ENCODE assay signal across 10 cellular contexts in the genomic region with DNA sequence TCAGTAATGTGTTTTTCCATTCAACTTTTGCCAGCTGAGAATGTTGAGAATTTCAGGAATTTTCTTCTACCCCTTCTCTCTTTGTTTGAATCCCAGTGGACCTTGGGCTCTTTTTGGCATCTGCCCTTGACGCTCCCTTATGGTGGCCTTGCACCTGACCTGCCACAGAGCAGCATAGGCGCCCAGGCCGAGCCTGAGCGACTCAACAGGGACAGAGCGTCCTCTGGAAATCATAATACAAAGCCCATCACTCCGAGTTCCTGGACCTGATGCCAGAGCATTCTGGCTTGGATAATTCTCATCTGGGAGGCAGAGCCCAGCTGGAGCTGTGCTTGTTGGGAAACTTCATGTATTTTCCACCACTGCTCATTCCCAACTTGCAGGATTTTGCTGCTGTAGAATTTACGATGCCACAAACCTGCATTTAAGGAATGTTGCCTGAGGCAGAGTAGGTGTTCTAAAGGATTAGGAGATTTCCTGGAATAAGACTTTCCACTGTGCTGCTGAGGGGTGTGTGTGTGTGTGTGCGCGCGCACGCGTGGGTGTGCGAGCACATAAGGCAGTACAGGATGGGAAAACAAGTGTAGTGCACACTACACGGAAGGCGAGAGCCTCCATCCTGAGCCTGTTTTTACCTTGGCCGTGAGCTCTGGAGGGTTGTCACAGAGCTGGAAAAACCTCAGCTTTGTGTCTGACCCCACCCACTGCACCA.
A peak's percentile ranks its signal among the peaks of the same experiment; 100 is the strongest.
DNase-seq lines count a peak whose midpoint lies in the region; TF ChIP-seq lines count a peak whose summit lies in the region.
"Had no signal": no experiment of that assay in that cellular context is flagged by ENCODE, and none has a peak within 500 bp of the region (broad histone marks: within the 10 kb centered on the region; RNA-seq: fewer than 3 reads in every experiment).

No MANE protein-coding gene starts in this region.

- peak; percentile 17 for DNase-seq in G401 (ENCODE audit: low spot score)
- DNase-seq in breast epithelium (ENCODE audit: low spot score in 2 of 2): peak in 1 of 2 donors; percentile 68
- peak; percentile 91 for DNase-seq in renal cortical epithelial cell (ENCODE audit: low read depth)
- DNase-seq in MG63: no peak
- no peak for DNase-seq in NCI-H748 treated with DMSO at 0.1 percent for 48 hours (lab: John Stamatoyannopoulos, UW)
- DNase-seq in ecto neural progenitor cell (ENCODE audit: low spot score): no peak
- DNase-seq in cerebellar nuclear complex (lab: John Stamatoyannopoulos, UW): no peak
- DNase-seq: activated naive CD4-positive, alpha-beta T cell treated with Interleukin-2 at 50 U/mL for 16 hours; stimulated activated CD4-positive, alpha-beta T cell treated with anti-CD3 and anti-CD28 coated beads, Interleukin-2, amount 100 ng/mL, for 48 hours had no signal

- H3K9me3 ChIP-seq in breast epithelium: no peaks in the 10 kb centered on the region
- H3K9me3 ChIP-seq in iPS-15b (ENCODE audit: control insufficient read depth, insufficient read depth, low read length): no peaks in the 10 kb centered on the region
- H3K9me3 ChIP-seq in MG63: no peaks in the 10 kb centered on the region

- H3K36me3 ChIP-seq in breast epithelium: no peaks in the 10 kb centered on the region
- no peaks in the 10 kb centered on the region for H3K36me3 ChIP-seq in iPS-15b (ENCODE audit: control insufficient read depth, insufficient read depth, low read length)
- H3K36me3 ChIP-seq in MG63: no peaks in the 10 kb centered on the region

- peak overlapping the region; percentile 33 to 73 for H3K27ac ChIP-seq in breast epithelium

- in situ Hi-C loops in G401 (cut with HindIII; ENCODE audit: low sequenced_read_pairs): no loop called here

- H3K4me3 ChIP-seq in breast epithelium (peak overlapping the region in 2 of 3 donors; percentile 27 to 43), iPS-15b (ENCODE audit: low read depth, low read length) (no peak overlapping the region), MG63 (no peak overlapping the region)

- peaks cover 0 to 3% of the 10 kb centered on the region in 2 donors for H3K4me1 ChIP-seq in breast epithelium
- H3K4me1 ChIP-seq in iPS-15b (ENCODE audit: control insufficient read depth, insufficient read depth, low read length): peaks cover 12% of the 10 kb centered on the region

- TF ChIP-seq POLR2A in breast epithelium (IDR thresholded peaks at IDR 0.05): no peak

- no peaks in the 10 kb centered on the region for H3K27me3 ChIP-seq in breast epithelium
- no peaks in the 10 kb centered on the region for H3K27me3 ChIP-seq in iPS-15b (ENCODE audit: control insufficient read depth, insufficient read depth, low read length)
- H3K27me3 ChIP-seq in MG63: no peaks in the 10 kb centered on the region

- no peak for TF ChIP-seq CTCF in breast epithelium (IDR thresholded peaks at IDR 0.05)

- intact Hi-C loops in breast epithelium (cut with DNase I; ENCODE audit: low total_unique reads): no loop called here

- peak overlapping the region; percentile 16 for H3K9ac ChIP-seq in iPS-15b (ENCODE audit: low read depth, low read length)

Comparison
In these comparisons a context has a peak if more than half of its experiments do, and no peak if none do; other contexts are left out.
1. DNase-seq: peak in G401 (single experiment) and renal cortical epithelial cell (single experiment); none in MG63 (single experiment), NCI-H748 treated with DMSO at 0.1 percent for 48 hours (single experiment), ecto neural progenitor cell (single experiment) and cerebellar nuclear complex (0 of 2).
2. H3K4me3 ChIP-seq: peak in breast epithelium (2 of 3); none in iPS-15b (single experiment) and MG63 (single experiment).